In the genomic region with DNA sequence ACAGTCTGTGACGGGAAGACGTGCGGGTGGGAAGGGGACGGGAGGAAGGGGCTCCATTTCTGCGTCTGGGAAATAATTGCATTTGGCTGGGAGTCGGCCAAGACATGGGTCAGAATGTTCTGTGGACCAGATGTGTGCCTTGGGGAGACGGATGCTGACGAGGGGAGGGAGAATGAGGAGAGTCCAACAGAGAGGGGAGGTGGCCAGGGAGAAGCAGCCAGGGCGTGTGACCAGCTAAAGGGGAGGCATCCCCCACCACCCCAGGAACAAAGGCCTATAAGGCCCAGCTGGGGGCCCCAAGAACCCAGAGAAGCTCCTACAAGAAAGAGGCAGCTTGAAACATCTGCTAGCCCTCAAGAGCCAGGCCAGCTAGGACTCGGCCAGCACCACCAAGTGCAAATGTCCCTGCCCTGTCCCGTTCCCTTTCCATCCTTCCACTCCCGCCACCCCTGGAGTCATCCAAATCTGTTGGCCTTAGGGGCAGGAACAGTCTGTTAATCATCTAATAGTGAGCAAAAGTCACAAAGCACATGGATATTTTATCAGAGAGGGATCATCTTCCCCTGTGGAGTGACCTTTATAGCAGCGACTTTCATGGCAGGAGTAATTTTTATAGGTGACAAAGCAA, we compare ENCODE assay signal across 37 cellular contexts. TPM values are rescaled to one million over a fixed set of nuclear protein-coding genes. Genes with fewer than 3 reads are reported as not detected.
"Had no signal": no experiment of that assay in that cellular context is flagged by ENCODE, and none has a peak within 500 bp of the region (broad histone marks: within the 10 kb centered on the region; RNA-seq: fewer than 3 reads in every experiment).

No MANE protein-coding gene starts in this region.

- H3K9me3 Mint-ChIP-seq: activated CD4-positive, alpha-beta memory T cell treated with anti-CD3 and anti-CD28 coated beads for 36 hours; activated CD4-positive, alpha-beta T cell treated with anti-CD3 and anti-CD28 coated beads, Interleukin-2, amount 10 ng/mL, durations not matched to agents 24 days and 14 days; activated naive CD4-positive, alpha-beta T cell treated with anti-CD3 and anti-CD28 coated beads for 36 hours; activated naive CD4-positive, alpha-beta T cell treated with anti-CD3 and anti-CD28 coated beads, Interleukin-2, amount 50 U/mL, for 24 hours; activated naive CD8-positive, alpha-beta T cell treated with anti-CD3 and anti-CD28 coated beads for 36 hours; activated naive CD8-positive, alpha-beta T cell treated with anti-CD3 and anti-CD28 coated beads, Interleukin-2, amount 50 U/mL, for 24 hours; activated T-helper 1 cell treated with anti-CD3 and anti-CD28 coated beads, Interleukin-12 subunit alpha, Interleukin-12 subunit beta, Interleukin-2, Interleukin-4 antibody, amounts not matched to agents 30 ng/mL and 10 ng/mL and 1 ng/mL, durations not matched to agents 14 hours and 24 hours and 36 hours; activated T-helper 2 cell treated with anti-CD3 and anti-CD28 coated beads, Interferon-gamma antibody, Interleukin-2, Interleukin-4, amounts not matched to agents 10 μg/mL and 5 μg/mL and 100 μg/mL, durations not matched to agents 14 hours and 24 hours and 36 hours; brain; dendritic cell treated with granulocyte-macrophage colony-stimulating factor and Interleukin-4, amounts not matched to agents 40 ng/mL and 50 ng/mL, for 4 days; endodermal cell had no signal

- H3K4me3 ChIP-seq: adrenal gland, ascending aorta, breast epithelium, cardiac muscle cell, colonic mucosa, dorsolateral prefrontal cortex, gastroesophageal sphincter had no signal

- H3K27me3 ChIP-seq: adrenal gland, ascending aorta, breast epithelium, cardiac muscle cell, colonic mucosa had no signal

- ATAC-seq: activated CD4-positive, alpha-beta T cell treated with anti-CD3 and anti-CD28 coated beads for 36 hours; activated CD8-positive, alpha-beta memory T cell treated with anti-CD3 and anti-CD28 coated beads, Interleukin-2, amount 10 ng/mL, durations not matched to agents 7 days and 5 days; activated CD8-positive, alpha-beta T cell treated with anti-CD3 and anti-CD28 coated beads, Interleukin-2, amount 10 ng/mL, durations not matched to agents 7 days and 5 days; activated naive CD8-positive, alpha-beta T cell treated with anti-CD3 and anti-CD28 coated beads, Interleukin-2, amount 50 U/mL, for 24 hours; esophagus mucosa; foreskin keratinocyte; gastroesophageal sphincter had no signal

- H3K36me3 ChIP-seq: adrenal gland, ascending aorta, breast epithelium, cardiac muscle cell, colonic mucosa, gastroesophageal sphincter had no signal

- H3K4me3 Mint-ChIP-seq: activated CD4-positive, alpha-beta memory T cell treated with anti-CD3 and anti-CD28 coated beads for 36 hours; activated CD4-positive, alpha-beta T cell treated with anti-CD3 and anti-CD28 coated beads for 36 hours; activated CD4-positive, alpha-beta T cell treated with anti-CD3 and anti-CD28 coated beads, Interleukin-2, amount 10 ng/mL, durations not matched to agents 24 days and 14 days; activated CD8-positive, alpha-beta memory T cell treated with anti-CD3 and anti-CD28 coated beads, Interleukin-2, amount 10 ng/mL, durations not matched to agents 7 days and 5 days; activated CD8-positive, alpha-beta T cell treated with anti-CD3 and anti-CD28 coated beads, Interleukin-2, amount 10 ng/mL, durations not matched to agents 7 days and 5 days; activated naive CD4-positive, alpha-beta T cell treated with anti-CD3 and anti-CD28 coated beads for 36 hours; activated naive CD4-positive, alpha-beta T cell treated with anti-CD3 and anti-CD28 coated beads, Interleukin-2, amount 50 U/mL, for 24 hours; activated naive CD8-positive, alpha-beta T cell treated with anti-CD3 and anti-CD28 coated beads for 36 hours; activated naive CD8-positive, alpha-beta T cell treated with anti-CD3 and anti-CD28 coated beads, Interleukin-2, amount 50 U/mL, for 24 hours; activated T-helper 1 cell treated with anti-CD3 and anti-CD28 coated beads, Interleukin-12 subunit alpha, Interleukin-12 subunit beta, Interleukin-2, Interleukin-4 antibody, amounts not matched to agents 30 ng/mL and 10 ng/mL and 1 ng/mL, durations not matched to agents 14 hours and 24 hours and 36 hours; brain; dendritic cell treated with granulocyte-macrophage colony-stimulating factor and Interleukin-4, amounts not matched to agents 40 ng/mL and 50 ng/mL, for 4 days; endodermal cell had no signal

- H3K4me1 Mint-ChIP-seq: activated CD4-positive, alpha-beta T cell treated with anti-CD3 and anti-CD28 coated beads, Interleukin-2, amount 10 ng/mL, durations not matched to agents 24 days and 14 days; activated CD8-positive, alpha-beta memory T cell treated with anti-CD3 and anti-CD28 coated beads, Interleukin-2, amount 10 ng/mL, durations not matched to agents 7 days and 5 days; activated naive CD4-positive, alpha-beta T cell treated with anti-CD3 and anti-CD28 coated beads, Interleukin-2, amount 50 U/mL, for 24 hours; activated naive CD8-positive, alpha-beta T cell treated with anti-CD3 and anti-CD28 coated beads for 36 hours; activated naive CD8-positive, alpha-beta T cell treated with anti-CD3 and anti-CD28 coated beads, Interleukin-2, amount 50 U/mL, for 24 hours; brain; endodermal cell had no signal

- H3K27ac Mint-ChIP-seq: activated CD4-positive, alpha-beta memory T cell treated with anti-CD3 and anti-CD28 coated beads for 36 hours; activated CD4-positive, alpha-beta T cell treated with anti-CD3 and anti-CD28 coated beads for 36 hours; activated CD4-positive, alpha-beta T cell treated with anti-CD3 and anti-CD28 coated beads, Interleukin-2, amount 10 ng/mL, durations not matched to agents 24 days and 14 days; activated CD8-positive, alpha-beta memory T cell treated with anti-CD3 and anti-CD28 coated beads, Interleukin-2, amount 10 ng/mL, durations not matched to agents 7 days and 5 days; activated CD8-positive, alpha-beta T cell treated with anti-CD3 and anti-CD28 coated beads, Interleukin-2, amount 10 ng/mL, durations not matched to agents 7 days and 5 days; activated naive CD4-positive, alpha-beta T cell treated with anti-CD3 and anti-CD28 coated beads for 36 hours; activated naive CD4-positive, alpha-beta T cell treated with anti-CD3 and anti-CD28 coated beads, Interleukin-2, amount 50 U/mL, for 24 hours; activated naive CD8-positive, alpha-beta T cell treated with anti-CD3 and anti-CD28 coated beads for 36 hours; activated naive CD8-positive, alpha-beta T cell treated with anti-CD3 and anti-CD28 coated beads, Interleukin-2, amount 50 U/mL, for 24 hours; activated T-helper 1 cell treated with anti-CD3 and anti-CD28 coated beads, Interleukin-12 subunit alpha, Interleukin-12 subunit beta, Interleukin-2, Interleukin-4 antibody, amounts not matched to agents 30 ng/mL and 10 ng/mL and 1 ng/mL, durations not matched to agents 14 hours and 24 hours and 36 hours; activated T-helper 2 cell treated with anti-CD3 and anti-CD28 coated beads, Interferon-gamma antibody, Interleukin-2, Interleukin-4, amounts not matched to agents 10 μg/mL and 5 μg/mL and 100 μg/mL, durations not matched to agents 14 hours and 24 hours and 36 hours; brain; dendritic cell treated with granulocyte-macrophage colony-stimulating factor and Interleukin-4, amounts not matched to agents 40 ng/mL and 50 ng/mL, for 4 days; endodermal cell had no signal

- H3K9me3 ChIP-seq: adrenal gland, ascending aorta, breast epithelium, colonic mucosa, gastroesophageal sphincter had no signal

- H3K36me3 Mint-ChIP-seq: activated CD4-positive, alpha-beta memory T cell treated with anti-CD3 and anti-CD28 coated beads for 36 hours; activated CD8-positive, alpha-beta memory T cell treated with anti-CD3 and anti-CD28 coated beads, Interleukin-2, amount 10 ng/mL, durations not matched to agents 7 days and 5 days; activated naive CD4-positive, alpha-beta T cell treated with anti-CD3 and anti-CD28 coated beads, Interleukin-2, amount 50 U/mL, for 24 hours; activated naive CD8-positive, alpha-beta T cell treated with anti-CD3 and anti-CD28 coated beads for 36 hours; brain had no signal

- H3K4me1 ChIP-seq: adrenal gland, ascending aorta, breast epithelium, colonic mucosa, foreskin keratinocyte, gastroesophageal sphincter had no signal

- H3K27ac ChIP-seq: adrenal gland, ascending aorta, breast epithelium, cardiac muscle cell, colonic mucosa, foreskin keratinocyte, gastroesophageal sphincter had no signal

- DNase-seq: activated CD4-positive, alpha-beta memory T cell treated with anti-CD3 and anti-CD28 coated beads for 36 hours; activated CD4-positive, alpha-beta T cell treated with anti-CD3 and anti-CD28 coated beads for 36 hours; activated CD4-positive, alpha-beta T cell treated with anti-CD3 and anti-CD28 coated beads, Interleukin-2, amount 10 ng/mL, durations not matched to agents 24 days and 14 days; activated CD4-positive, CD25-positive, alpha-beta regulatory T cell; activated CD4-positive, CD25-positive, alpha-beta regulatory T cell treated with anti-CD3 and anti-CD28 coated beads, Interleukin-2, amount 50 U/mL, for 72 hours; activated CD8-positive, alpha-beta memory T cell treated with anti-CD3 and anti-CD28 coated beads, Interleukin-2, amount 10 ng/mL, durations not matched to agents 7 days and 5 days; activated CD8-positive, alpha-beta memory T cell treated with anti-CD3 and anti-CD28 coated beads, Interleukin-2, amount 50 U/mL, for 4 hours; activated CD8-positive, alpha-beta T cell treated with anti-CD3 and anti-CD28 coated beads, Interleukin-2, amount 10 ng/mL, durations not matched to agents 7 days and 5 days; activated effector memory CD4-positive, alpha-beta T cell treated with anti-CD3 and anti-CD28 coated beads, Interleukin-2, amount 50 U/mL, for 16 hours; activated naive CD4-positive, alpha-beta T cell treated with anti-CD3 and anti-CD28 coated beads for 36 hours; activated naive CD8-positive, alpha-beta T cell treated with anti-CD3 and anti-CD28 coated beads for 36 hours; activated naive CD8-positive, alpha-beta T cell treated with anti-CD3 and anti-CD28 coated beads, Interleukin-2, amount 50 U/mL, for 24 hours; activated T-cell treated with anti-CD3 and anti-CD28 coated beads, Interleukin-2, amount 50 U/mL, for 1 hour; activated T-cell treated with anti-CD3 and anti-CD28 coated beads, Interleukin-2, amount 50 U/mL, for 48 hours; adrenal gland; amygdala; central memory CD4-positive, alpha-beta T cell; cerebellar nuclear complex; colonic mucosa; dorsolateral prefrontal cortex; effector memory CD4-positive, alpha-beta T cell; endodermal cell; foreskin keratinocyte; T-helper 2 cell had no signal

RNA-seq across cellular contexts. Expression of gene BCO1, which starts 42.5 kb away (rescaled TPM):
- total RNA-seq: activated CD4-positive, alpha-beta memory T cell treated with anti-CD3 and anti-CD28 coated beads for 36 hours; activated CD4-positive, alpha-beta T cell treated with anti-CD3 and anti-CD28 coated beads for 36 hours; activated CD4-positive, alpha-beta T cell treated with anti-CD3 and anti-CD28 coated beads, Interleukin-2, amount 10 ng/mL, durations not matched to agents 24 days and 14 days; activated CD8-positive, alpha-beta memory T cell treated with anti-CD3 and anti-CD28 coated beads for 36 hours; activated CD8-positive, alpha-beta memory T cell treated with anti-CD3 and anti-CD28 coated beads, Interleukin-2, amount 10 ng/mL, durations not matched to agents 7 days and 5 days; activated CD8-positive, alpha-beta T cell treated with anti-CD3 and anti-CD28 coated beads, Interleukin-2, amount 10 ng/mL, durations not matched to agents 7 days and 5 days; activated naive CD4-positive, alpha-beta T cell treated with anti-CD3 and anti-CD28 coated beads for 36 hours; activated naive CD8-positive, alpha-beta T cell treated with anti-CD3 and anti-CD28 coated beads for 36 hours; activated T-helper 1 cell treated with anti-CD3 and anti-CD28 coated beads, Interleukin-12 subunit alpha, Interleukin-12 subunit beta, Interleukin-2, Interleukin-4 antibody, amounts not matched to agents 30 ng/mL and 10 ng/mL and 1 ng/mL, durations not matched to agents 14 hours and 24 hours and 36 hours; activated T-helper 2 cell treated with anti-CD3 and anti-CD28 coated beads, Interferon-gamma antibody, Interleukin-2, Interleukin-4, amounts not matched to agents 10 μg/mL and 5 μg/mL and 100 μg/mL, durations not matched to agents 14 hours and 24 hours and 36 hours; adrenal gland; ascending aorta; cardiac muscle cell; foreskin keratinocyte; glomerular endothelial cell; T-helper 1 cell treated with Interleukin-12 subunit alpha and Interleukin-12 subunit beta and Interleukin-4 antibody, amounts not matched to agents 30 ng/mL and 1 ng/mL, for 36 hours had no signal
